Comparison of ENCODE assay signal across 27 cellular contexts in the genomic region with DNA sequence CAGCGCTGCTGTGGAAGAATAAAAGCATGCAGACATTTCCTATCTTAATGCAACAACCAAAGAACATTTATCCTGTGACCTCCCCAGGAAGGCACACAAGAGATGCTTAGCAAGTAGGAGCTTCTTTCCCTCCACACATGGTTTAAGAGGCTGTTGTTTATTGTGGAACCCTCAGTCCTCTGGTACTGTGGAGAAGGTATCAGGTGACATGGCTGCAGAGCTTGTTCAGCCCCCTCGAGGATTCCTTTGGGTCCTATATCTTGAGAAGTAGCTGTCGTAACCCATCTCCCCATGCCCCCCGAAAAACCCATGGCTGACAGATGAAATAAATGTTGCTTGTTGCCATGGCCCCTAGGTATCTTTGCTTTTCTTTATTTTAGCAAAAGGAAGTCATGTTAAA.
"Had no signal": no experiment of that assay in that cellular context is flagged by ENCODE, and none has a peak within 500 bp of the region (broad histone marks: within the 10 kb centered on the region; RNA-seq: fewer than 3 reads in every experiment).

No MANE protein-coding gene starts in this region.

- H3K27ac ChIP-seq: left ventricle myocardium inferior, ovary, skin epidermis, stomach, testis, thyroid gland, transverse colon, upper lobe of left lung, vagina had no signal

- H3K36me3 ChIP-seq: left ventricle myocardium inferior, ovary, stomach, thyroid gland, transverse colon, upper lobe of left lung, vagina had no signal

- H3K9me3 ChIP-seq: left ventricle myocardium inferior, ovary, stomach, testis, thyroid gland, transverse colon, upper lobe of left lung, vagina had no signal

- ATAC-seq: left colon; natural killer cell; right cardiac atrium; sciatic nerve; stimulated activated naive B cell treated with anti-CD40 and anti-IgM and Interleukin-4, amounts not matched to agents 10 μg/mL and 1 μg/mL and 100 μg/mL, for 72 hours; stimulated activated naive CD8-positive, alpha-beta T cell treated with anti-CD3 and anti-CD28 coated beads, Interleukin-15, Interleukin-2, amounts not matched to agents 100 U/mL and 50 U/mL, for 24 hours had no signal

- H3K27ac Mint-ChIP-seq: immature natural killer cell, mesothelial cell of epicardium, natural killer cell, progenitor cell of endocrine pancreas had no signal

- H3K4me1 ChIP-seq: left ventricle myocardium inferior, testis, transverse colon, vagina had no signal

- H3K4me3 Mint-ChIP-seq: immature natural killer cell; mesothelial cell of epicardium; naive B cell; natural killer cell; stimulated activated naive B cell treated with anti-CD40 and anti-IgM and Interleukin-4, amounts not matched to agents 10 μg/mL and 1 μg/mL and 100 μg/mL, for 72 hours had no signal

- H3K36me3 Mint-ChIP-seq: immature natural killer cell; mesothelial cell of epicardium; naive B cell; natural killer cell; stimulated activated naive B cell treated with anti-CD40 and anti-IgM and Interleukin-4, amounts not matched to agents 10 μg/mL and 1 μg/mL and 100 μg/mL, for 72 hours had no signal

- H3K4me3 ChIP-seq: left ventricle myocardium inferior, lung, ovary, skin epidermis, stomach, testis, thyroid gland, transverse colon, upper lobe of left lung, vagina had no signal

- DNase-seq: hippocampal formation; immature natural killer cell; kidney; left colon; left ventricle myocardium inferior; mesendoderm; naive B cell; natural killer cell; ovary; right cardiac atrium; stimulated activated CD4-positive, alpha-beta T cell treated with anti-CD3 and anti-CD28 coated beads, Interleukin-12 subunit alpha, Interleukin-12 subunit beta, amount 100 ng/mL, for 4 hours; stimulated activated CD4-positive, alpha-beta T cell treated with anti-CD3 and anti-CD28 coated beads, Interleukin-15, amount 100 ng/mL, for 24 hours; stimulated activated CD4-positive, alpha-beta T cell treated with anti-CD3 and anti-CD28 coated beads, Interleukin-2, amount 100 ng/mL, for 24 hours; stimulated activated CD4-positive, alpha-beta T cell treated with anti-CD3 and anti-CD28 coated beads, Interleukin-4, amount 100 ng/mL, for 1 hour; stimulated activated naive B cell treated with anti-CD40 and anti-IgM and Interleukin-4, amounts not matched to agents 10 μg/mL and 1 μg/mL and 100 μg/mL, for 72 hours; stimulated activated naive CD8-positive, alpha-beta T cell treated with anti-CD3 and anti-CD28 coated beads, Interleukin-15, Interleukin-2, amounts not matched to agents 100 U/mL and 50 U/mL, for 24 hours; stomach; testis; thyroid gland; transverse colon; upper lobe of left lung had no signal

- H3K9me3 Mint-ChIP-seq: mesothelial cell of epicardium; naive B cell; stimulated activated naive B cell treated with anti-CD40 and anti-IgM and Interleukin-4, amounts not matched to agents 10 μg/mL and 1 μg/mL and 100 μg/mL, for 72 hours had no signal

- H3K4me1 Mint-ChIP-seq: naive B cell had no signal

- H3K27me3 ChIP-seq: ovary, stomach, testis, thyroid gland, transverse colon, upper lobe of left lung, vagina had no signal
